In genomic region chr19:18846862-18847515, GRCh38 we compare ENCODE assay signal across 8 cellular contexts. TPM values are rescaled to one million over a fixed set of nuclear protein-coding genes. Genes with fewer than 3 reads are reported as not detected.
DNase-seq lines count a peak whose midpoint lies in the region; ATAC-seq and TF ChIP-seq lines count a peak whose summit lies in the region.

No MANE protein-coding gene starts in this region.

- H3K9ac ChIP-seq in SK-N-MC (ENCODE audit: insufficient read length) (peak overlapping the region; percentile 49), adipocyte (ENCODE audit: low read length) (peak overlapping the region; percentile 84)

- H3K4me1 ChIP-seq in adipocyte (ENCODE audit: control insufficient read depth, insufficient read depth, low read length) (peaks cover 78% of the 10 kb centered on the region), cardiac muscle cell (ENCODE audit: low read depth) (peaks cover 4% of the 10 kb centered on the region), psoas muscle (peaks cover 60% of the 10 kb centered on the region), vagina (peaks cover 90% of the 10 kb centered on the region)

- 50 to 60% (median 50%) methylated on average over 18 of the region's 18 CpGs for WGBS in psoas muscle, 3 donors

- intact Hi-C loops in psoas muscle (cut with DNase I): loop anchor here (2.0 to 10.0 kb wide), 4 partner anchors 162 to 395 kb away; partner anchors contain the start of gene CRTC1 (in 1 of the 2)
- intact Hi-C loops in vagina (cut with DNase I): loop anchor here (10.0 kb wide), 2 partner anchors 162 to 382 kb away; partner anchors contain the start of gene CRTC1

- H3K27me3 ChIP-seq in adipocyte (replicated peaks; ENCODE audit: control insufficient read depth, insufficient read depth, low read length): no peaks in the 10 kb centered on the region
- H3K27me3 ChIP-seq in cardiac muscle cell: no peaks in the 10 kb centered on the region
- H3K27me3 ChIP-seq in psoas muscle (ENCODE audit: insufficient read depth in 3 of 3, low read length in 2 of 3): no peaks in the 10 kb centered on the region
- H3K27me3 ChIP-seq in vagina: no peaks in the 10 kb centered on the region

- TF ChIP-seq POLR2A in vagina (IDR thresholded peaks at IDR 0.05): no peak

- peak; percentile 94 for TF ChIP-seq CTCF in cardiac muscle cell (IDR thresholded peaks at IDR 0.05; ENCODE audit: low read depth, low read length)
- TF ChIP-seq CTCF in psoas muscle (IDR thresholded peaks at IDR 0.05): peak; percentile 85
- TF ChIP-seq CTCF in vagina (IDR thresholded peaks at IDR 0.05): peak; percentile 43 to 76 (median 58)

- H3K4me3 ChIP-seq in SK-N-MC: peak overlapping the region; percentile 74
- H3K4me3 ChIP-seq in adipocyte (ENCODE audit: low read length): peak overlapping the region; percentile 63
- no peak overlapping the region for H3K4me3 ChIP-seq in cardiac muscle cell
- no peak overlapping the region for H3K4me3 ChIP-seq in psoas muscle
- H3K4me3 ChIP-seq in vagina: no peak overlapping the region

- H3K36me3 ChIP-seq in SK-N-MC (ENCODE audit: insufficient read depth, low read length): peaks cover 23% of the 10 kb centered on the region
- H3K36me3 ChIP-seq in adipocyte (ENCODE audit: control insufficient read depth, insufficient read depth, low read length, severe bottlenecking): peaks cover 18% of the 10 kb centered on the region
- H3K36me3 ChIP-seq in cardiac muscle cell: peaks cover 18% of the 10 kb centered on the region
- H3K36me3 ChIP-seq in psoas muscle (ENCODE audit: insufficient read depth in 1 of 2, low read depth in 1 of 2): peaks cover 0 to 36% of the 10 kb centered on the region in 2 donors
- H3K36me3 ChIP-seq in vagina: peaks cover 0 to 20% of the 10 kb centered on the region in 2 donors

- ATAC-seq in psoas muscle: peak; percentile 83 to 90 (median 86)
- no peak for ATAC-seq in HG03439 (IDR thresholded peaks at IDR 0.05; ENCODE audit: unreplicated experiment)

- DNase-seq in D341Med (ENCODE audit: low spot score) (peak; percentile 91), HUDEP-2 (lab: John Stamatoyannopoulos, UW; ENCODE audit: unreplicated experiment in 76 of 76) (peak in 64 of 76 experiments; percentile 14 to 81 (median 54)), SK-N-MC (ENCODE audit: low read depth, low spot score) (no peak), adipocyte (ENCODE audit: low read depth) (peak; percentile 94), cardiac muscle cell (ENCODE audit: low read depth in 1 of 2, low spot score in 1 of 2) (peak; percentile 84), psoas muscle (peak; percentile 83 to 91), vagina (ENCODE audit: extremely low spot score in 2 of 2) (no peak)

- H3K9me3 ChIP-seq in SK-N-MC (ENCODE audit: low read depth, low read length) (no peaks in the 10 kb centered on the region), adipocyte (ENCODE audit: control insufficient read depth, low read length) (no peaks in the 10 kb centered on the region), cardiac muscle cell (ENCODE audit: low read depth) (no peaks in the 10 kb centered on the region), psoas muscle (no peaks in the 10 kb centered on the region), vagina (no peaks in the 10 kb centered on the region)

- peak overlapping the region; percentile 99 for H3K27ac ChIP-seq in SK-N-MC
- H3K27ac ChIP-seq in cardiac muscle cell: no peak overlapping the region
- no peak overlapping the region for H3K27ac ChIP-seq in psoas muscle
- H3K27ac ChIP-seq in vagina: peak overlapping the region; percentile 92

RNA-seq across cellular contexts. Expression of gene UPF1, which starts 15.2 kb away (rescaled TPM):
- total RNA-seq in cardiac muscle cell (77.5 and 121 TPM in 2 replicates), psoas muscle (10 to 100 TPM; 34.6 to 45.0 (median 37.9) TPM), vagina (77.8 TPM)
- polyA plus RNA-seq in cardiac muscle cell (36.4 and 37.7 TPM in 2 replicates), psoas muscle (10 to 100 TPM; 15.6 to 34.5 (median 34.4) TPM)

RNA-seq across cellular contexts. Expression of gene CERS1, which starts 49.0 kb away (rescaled TPM):
- total RNA-seq in cardiac muscle cell (15.2 and 16.1 TPM in 2 replicates), psoas muscle (1 to 10 TPM; 4.3 to 6.4 (median 5.3) TPM), vagina (0.49 TPM)
- polyA plus RNA-seq in cardiac muscle cell (29.3 and 30.9 TPM in 2 replicates), psoas muscle (1 to 10 TPM; 2.1 to 4.6 (median 4.0) TPM)

RNA-seq across cellular contexts. Expression of gene COMP, which starts 55.9 kb away (rescaled TPM):
- total RNA-seq in cardiac muscle cell: 0.07 and 0.09 TPM in 2 replicates
- 0.46 TPM in 1 of 2 replicates, not detected in the other for polyA plus RNA-seq in cardiac muscle cell
- 1 to 10 TPM in 2 of 4 donors, under 1 TPM in 1, not detected in 1; 0.12 to 1.8 (median 1.5) TPM for total RNA-seq in psoas muscle
- polyA plus RNA-seq in psoas muscle: under 1 TPM; 0.10 to 0.94 (median 0.75) TPM
- 0.98 TPM for total RNA-seq in vagina

Comparison
In these comparisons a context has a peak if more than half of its experiments do, and no peak if none do; other contexts are left out.
1. DNase-seq: peak in D341Med (single experiment), HUDEP-2 (64 of 76), adipocyte (single experiment), cardiac muscle cell (2 of 2) and psoas muscle (2 of 2); none in SK-N-MC (single experiment) and vagina (0 of 2).
2. H3K27ac ChIP-seq: peak in SK-N-MC (single experiment) and vagina (single experiment); none in cardiac muscle cell (single experiment) and psoas muscle (single experiment).
3. H3K4me3 ChIP-seq: peak in SK-N-MC (single experiment) and adipocyte (single experiment); none in cardiac muscle cell (single experiment), psoas muscle (single experiment) and vagina (0 of 2).
4. Peak in every context shown above with its lines, with median percentiles within 50 percentile points of each other: CTCF ChIP-seq.